Comparison of ENCODE assay signal across 9 cellular contexts in genomic region chr1:225652726-225653462, GRCh38. TPM values are rescaled to one million over a fixed set of nuclear protein-coding genes. Genes with fewer than 3 reads are reported as not detected.
DNase-seq lines count a peak whose midpoint lies in the region; ATAC-seq and TF ChIP-seq lines count a peak whose summit lies in the region.
"Had no signal": no experiment of that assay in that cellular context is flagged by ENCODE, and none has a peak within 500 bp of the region (broad histone marks: within the 10 kb centered on the region; RNA-seq: fewer than 3 reads in every experiment).

Gene ENAH, minus strand, starts transcription at chr1:225653123. Its CDS starts 433 bp downstream, at chr1:225652690.

- POLR2A ChIA-PET in CD8-positive, alpha-beta T cell (lab: Charles Lee): interaction anchor here (0.6 to 1.9 kb wide), 2 partner anchors 9 to 125 kb away, joined by 3 to 8 read pairs; partner anchors contain the start of gene SRP9
- POLR2A ChIA-PET in T-cell (lab: Charles Lee): interaction anchor here in 1 of 2 donors (0.7 kb wide), 1 partner anchor 13 kb away, joined by 6 read pairs; no protein-coding TSS in a partner anchor

- intact Hi-C loops in CD8-positive, alpha-beta T cell (cut with DNase I, micrococcal nuclease): no loop called here

- peak; percentile 65 for ATAC-seq in CD8-positive, alpha-beta T cell
- ATAC-seq in GM21717 (IDR thresholded peaks at IDR 0.05; ENCODE audit: unreplicated experiment): peak; percentile 67
- peak; percentile 64 to 77 (median 68) for ATAC-seq in T-cell (replicated peaks in 1 of 4)

- H3K36me3 Mint-ChIP-seq in CD8-positive, alpha-beta T cell: no peaks in the 10 kb centered on the region
- H3K36me3 Mint-ChIP-seq in T-cell: no peaks in the 10 kb centered on the region

- TF ChIP-seq CTCF in CD8-positive, alpha-beta T cell (IDR thresholded peaks at IDR 0.05): no peak
- TF ChIP-seq CTCF in brain microvascular endothelial cell (IDR thresholded peaks at IDR 0.05; ENCODE audit: low read depth, low read length, missing control alignments): no peak

- H3K4me3 Mint-ChIP-seq in CD8-positive, alpha-beta T cell: peak within 1 kb of the TSS; percentile 88
- H3K4me3 Mint-ChIP-seq in T-cell: peak within 1 kb of the TSS; percentile 80 to 92 (median 86)

- peaks cover 14% of the 10 kb centered on the region for H3K4me1 Mint-ChIP-seq in CD8-positive, alpha-beta T cell (ENCODE audit: low read depth)
- H3K4me1 Mint-ChIP-seq in T-cell: peaks cover 14 to 16% (median 16%) of the 10 kb centered on the region in 3 donors

- peak within 1 kb of the TSS; percentile 62 for H3K4me3 ChIP-seq in CD8-positive, alpha-beta T cell (ENCODE audit: low read depth, low read length)
- H3K4me3 ChIP-seq in brain microvascular endothelial cell (ENCODE audit: low read depth, low read length) (peak within 1 kb of the TSS; percentile 83), iPS DF 6.9 (ENCODE audit: low read length) (peak within 1 kb of the TSS; percentile 86)

- no CpG with 5 or more reads among the region's 90 CpGs for WGBS in iPS DF 6.9 (ENCODE audit: insufficient coverage, insufficient read length)

- H3K4me1 ChIP-seq in CD8-positive, alpha-beta T cell (ENCODE audit: insufficient read depth, low read length): peaks cover 11% of the 10 kb centered on the region
- no peaks in the 10 kb centered on the region for H3K4me1 ChIP-seq in iPS DF 6.9 (ENCODE audit: control insufficient read depth, insufficient read depth, low read length)

- H3K27me3 Mint-ChIP-seq in CD8-positive, alpha-beta T cell (ENCODE audit: low read depth): peaks cover 33% of the 10 kb centered on the region
- H3K27me3 Mint-ChIP-seq in T-cell: peaks cover 23 to 40% of the 10 kb centered on the region in 2 donors

- no peaks in the 10 kb centered on the region for H3K9me3 ChIP-seq in CD8-positive, alpha-beta T cell (ENCODE audit: low read length)
- H3K9me3 ChIP-seq in iPS DF 6.9 (ENCODE audit: control insufficient read depth, insufficient read depth, low read length): no peaks in the 10 kb centered on the region

- peaks cover 11% of the 10 kb centered on the region for H3K27me3 ChIP-seq in CD8-positive, alpha-beta T cell (ENCODE audit: insufficient read depth, low read length)
- H3K27me3 ChIP-seq in brain microvascular endothelial cell (replicated peaks): no peaks in the 10 kb centered on the region
- H3K27me3 ChIP-seq in iPS DF 6.9 (ENCODE audit: control insufficient read depth, insufficient read depth, low read length): no peaks in the 10 kb centered on the region

- no peaks in the 10 kb centered on the region for H3K36me3 ChIP-seq in CD8-positive, alpha-beta T cell (ENCODE audit: insufficient read depth, low read length)
- H3K36me3 ChIP-seq in brain microvascular endothelial cell (replicated peaks): no peaks in the 10 kb centered on the region
- H3K36me3 ChIP-seq in iPS DF 6.9 (ENCODE audit: control insufficient read depth, insufficient read depth, low read length): no peaks in the 10 kb centered on the region

- peak in 5 of 7 experiments; percentile 16 to 53 (median 27) for DNase-seq in CD8-positive, alpha-beta T cell
- peak; percentile 87 for DNase-seq in NCI-H1092 (lab: John Stamatoyannopoulos, UW)
- DNase-seq in T-cell: peak in 16 of 34 experiments; percentile 1 to 38 (median 22)
- peak; percentile 43 for DNase-seq in brain microvascular endothelial cell
- no peak for DNase-seq in iPS DF 6.9 (ENCODE audit: low read depth, low spot score)
- DNase-seq in renal cortical epithelial cell (ENCODE audit: low read depth): no peak
- no peak for DNase-seq in SKM-1 (lab: John Stamatoyannopoulos, UW; ENCODE audit: unreplicated experiment)

- H3K27ac ChIP-seq in CD8-positive, alpha-beta T cell (ENCODE audit: low read depth, low read length): no peak within 1 kb of the TSS
- H3K27ac ChIP-seq in brain microvascular endothelial cell (peak within 1 kb of the TSS; percentile 92), iPS DF 6.9 (ENCODE audit: low read length) (no peak within 1 kb of the TSS)

- H3K9me3 Mint-ChIP-seq in CD8-positive, alpha-beta T cell: no peaks in the 10 kb centered on the region
- no peaks in the 10 kb centered on the region for H3K9me3 Mint-ChIP-seq in T-cell

- CTCF ChIA-PET in CD8-positive, alpha-beta T cell (lab: Charles Lee): no interaction called here
- CTCF ChIA-PET in T-cell (lab: Charles Lee): no interaction called here

- H3K27ac Mint-ChIP-seq in CD8-positive, alpha-beta T cell: no peak within 1 kb of the TSS
- H3K27ac Mint-ChIP-seq in T-cell: no peak within 1 kb of the TSS

- in situ Hi-C loops in brain microvascular endothelial cell (cut with HindIII; ENCODE audit: low pct_ligation_motif_present, low sequenced_read_pairs): no loop called here

RNA-seq across cellular contexts. Expression of gene ENAH, which starts in this region (rescaled TPM):
- total RNA-seq in CD8-positive, alpha-beta T cell: under 1 TPM in 1 of 2 experiments, not detected in 1; 0.08 TPM
- total RNA-seq in T-cell (1 to 10 TPM in 2 of 5 donors, under 1 TPM in 1, not detected in 2; 0.56 to 1.1 (median 1.0) TPM), renal cortical epithelial cell (85.8 and 205 TPM in 2 replicates)
- total RNA-seq: T-helper 2 cell treated with Interferon-gamma antibody and Interleukin-4, amounts not matched to agents 100 ng/mL and 5 ng/mL, for 36 hours had no signal

Comparison
In these comparisons a context has a peak if more than half of its experiments do, and no peak if none do; other contexts are left out.
1. RNA of gene ENAH (total RNA-seq): 85.8 to 205 TPM in renal cortical epithelial cell; 0.56 to 1.1 TPM in T-cell and 0.08 TPM in CD8-positive, alpha-beta T cell; every median in the first group is over 10 times any median in the second.
2. Peak in DNase-seq, ATAC-seq and H3K4me3 ChIP-seq in CD8-positive, alpha-beta T cell; RNA of the gene not detected or under 1 TPM.
3. DNase-seq: peak in NCI-H1092 (single experiment) and brain microvascular endothelial cell (single experiment); none in iPS DF 6.9 (single experiment), renal cortical epithelial cell (single experiment) and SKM-1 (single experiment).
4. Peak in every context shown above with its lines, with median percentiles within 50 percentile points of each other: ATAC-seq and H3K4me3 ChIP-seq.